In the genomic region with DNA sequence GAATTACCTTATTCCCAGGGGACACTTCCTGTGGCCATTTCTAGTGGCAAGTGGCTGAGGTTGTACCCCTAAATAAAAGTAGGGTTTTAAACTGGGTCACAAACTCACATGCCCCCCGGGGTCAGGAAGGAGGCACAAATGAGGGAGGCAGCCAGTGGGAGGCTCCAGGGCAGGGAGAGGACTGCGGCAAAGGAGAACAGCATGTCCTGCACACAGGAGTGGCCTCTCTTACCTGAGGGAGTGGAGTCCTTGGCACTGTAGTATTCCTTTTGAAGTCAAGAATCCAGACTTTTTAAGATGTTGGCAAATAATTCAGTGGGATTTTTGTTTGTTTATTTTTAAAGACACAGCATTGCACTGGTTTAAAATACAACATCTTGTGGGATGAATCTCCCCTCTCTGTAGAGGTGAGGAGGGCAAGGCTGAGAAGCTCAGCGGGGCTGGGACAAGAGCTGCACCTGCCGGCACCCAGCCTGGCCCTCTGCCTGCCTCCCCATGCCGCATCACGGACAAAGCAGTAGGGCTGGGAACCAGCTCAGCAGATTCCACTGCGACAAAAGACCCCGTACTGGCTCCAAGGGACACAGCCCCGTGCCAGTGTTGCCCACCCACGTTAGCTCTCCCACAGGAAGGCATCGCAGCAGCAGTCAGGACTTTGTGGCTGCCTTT, we compare ENCODE assay signal across 10 cellular contexts. TPM values are rescaled to one million over a fixed set of nuclear protein-coding genes. Genes with fewer than 3 reads are reported as not detected.
DNase-seq lines count a peak whose midpoint lies in the region; ATAC-seq, FAIRE-seq and TF ChIP-seq lines count a peak whose summit lies in the region.
"Had no signal": no experiment of that assay in that cellular context is flagged by ENCODE, and none has a peak within 500 bp of the region (broad histone marks: within the 10 kb centered on the region; RNA-seq: fewer than 3 reads in every experiment).

No MANE protein-coding gene starts in this region.

- DNase-seq in A549 (ENCODE audit: low read depth in 1 of 2, low spot score in 1 of 2) (no peak), Right ventricle myocardium inferior (ENCODE audit: missing footprints) (no peak), activated gamma-delta T cell treated with Interleukin-2 at 50 U/mL for 16 hours (no peak), immature natural killer cell (no peak)
- DNase-seq in CD8-positive, alpha-beta memory T cell: no peak
- no peak for DNase-seq in activated naive CD8-positive, alpha-beta T cell treated with anti-CD3 and anti-CD28 coated beads, Interleukin-2, amount 50 U/mL, for 24 hours
- DNase-seq: H9 had no signal

- peak overlapping the region in 5 of 7 donors; percentile 2 to 57 (median 17) for H3K4me3 Mint-ChIP-seq in CD8-positive, alpha-beta memory T cell
- peak overlapping the region; percentile 46 for H3K4me3 Mint-ChIP-seq in activated naive CD8-positive, alpha-beta T cell treated with anti-CD3 and anti-CD28 coated beads, Interleukin-2, amount 50 U/mL, for 24 hours
- H3K4me3 Mint-ChIP-seq in nephron (no peak overlapping the region), immature natural killer cell (no peak overlapping the region)
- H3K4me3 Mint-ChIP-seq: H9 had no signal

- no peaks in the 10 kb centered on the region for H3K9me3 ChIP-seq in A549
- H3K9me3 ChIP-seq in CD8-positive, alpha-beta memory T cell (ENCODE audit: low read length): no peaks in the 10 kb centered on the region

- peak overlapping the region in 1 of 8 donors; percentile 5 for H3K27ac Mint-ChIP-seq in CD8-positive, alpha-beta memory T cell
- H3K27ac Mint-ChIP-seq in activated naive CD8-positive, alpha-beta T cell treated with anti-CD3 and anti-CD28 coated beads, Interleukin-2, amount 50 U/mL, for 24 hours: peak overlapping the region; percentile 69
- H3K27ac Mint-ChIP-seq in nephron (peak overlapping the region; percentile 39 to 73 (median 62)), immature natural killer cell (no peak overlapping the region)

- intact Hi-C loops in Right ventricle myocardium inferior (cut with DNase I): no loop called here

- H3K9me3 Mint-ChIP-seq in CD8-positive, alpha-beta memory T cell: no peaks in the 10 kb centered on the region
- H3K9me3 Mint-ChIP-seq in activated naive CD8-positive, alpha-beta T cell treated with anti-CD3 and anti-CD28 coated beads, Interleukin-2, amount 50 U/mL, for 24 hours: no peaks in the 10 kb centered on the region
- H3K9me3 Mint-ChIP-seq in nephron: no peaks in the 10 kb centered on the region
- H3K9me3 Mint-ChIP-seq in immature natural killer cell: peaks cover 0 to 2% (median 0%) of the 10 kb centered on the region in 6 donors
- H3K9me3 Mint-ChIP-seq: H9 had no signal

- no peak for TF ChIP-seq EP300 in A549 (IDR thresholded peaks at IDR 0.05)

- CTCF ChIA-PET in A549 (lab: Yijun Ruan, JAX): no interaction called here
- CTCF ChIA-PET in CD8-positive, alpha-beta memory T cell (lab: Charles Lee): no interaction called here

- no peak for TF ChIP-seq RAD21 in A549 (conservative IDR thresholded peaks at IDR 0.05 in 1 of 2, IDR thresholded peaks at IDR 0.05 in 1 of 2)

- H3K36me3 ChIP-seq in CD8-positive, alpha-beta memory T cell (ENCODE audit: insufficient read depth, low read length): no peaks in the 10 kb centered on the region

- peak overlapping the region; percentile 92 to 93 for H3K27ac ChIP-seq in A549
- no peak overlapping the region for H3K27ac ChIP-seq in CD8-positive, alpha-beta memory T cell (ENCODE audit: low read depth, low read length)

- H3K36me3 Mint-ChIP-seq in CD8-positive, alpha-beta memory T cell: no peaks in the 10 kb centered on the region
- H3K36me3 Mint-ChIP-seq in activated naive CD8-positive, alpha-beta T cell treated with anti-CD3 and anti-CD28 coated beads, Interleukin-2, amount 50 U/mL, for 24 hours (ENCODE audit: low read depth): no peaks in the 10 kb centered on the region
- H3K36me3 Mint-ChIP-seq in nephron (ENCODE audit: low read depth): no peaks in the 10 kb centered on the region
- H3K36me3 Mint-ChIP-seq in immature natural killer cell: no peaks in the 10 kb centered on the region

- H3K4me1 ChIP-seq in A549: peaks cover 73% of the 10 kb centered on the region
- no peaks in the 10 kb centered on the region for H3K4me1 ChIP-seq in CD8-positive, alpha-beta memory T cell (ENCODE audit: insufficient read depth, low read length)

- TF ChIP-seq CTCF in A549 (IDR thresholded peaks at IDR 0.05) (no peak), nephron (IDR thresholded peaks at IDR 0.05; ENCODE audit: unreplicated experiment in 3 of 3) (no peak)

- H3K4me1 Mint-ChIP-seq in CD8-positive, alpha-beta memory T cell: peaks cover 10 to 24% (median 23%) of the 10 kb centered on the region in 3 donors
- peaks cover 36% of the 10 kb centered on the region for H3K4me1 Mint-ChIP-seq in activated naive CD8-positive, alpha-beta T cell treated with anti-CD3 and anti-CD28 coated beads, Interleukin-2, amount 50 U/mL, for 24 hours
- peaks cover 46% of the 10 kb centered on the region for H3K4me1 Mint-ChIP-seq in nephron
- H3K4me1 Mint-ChIP-seq in immature natural killer cell: peaks cover 0 to 5% of the 10 kb centered on the region in 2 donors

- H3K27me3 ChIP-seq in CD8-positive, alpha-beta memory T cell (ENCODE audit: insufficient read depth, low read length, poor library complexity, severe bottlenecking): no peaks in the 10 kb centered on the region

- no peak for TF ChIP-seq POLR2A in A549 (IDR thresholded peaks at IDR 0.05; ENCODE audit: low read length)

- 69% methylated on average over 11 of the region's 11 CpGs for WGBS in A549 (ENCODE audit: missing lambda C conversion rate)

- H3K27me3 Mint-ChIP-seq in CD8-positive, alpha-beta memory T cell: peaks cover 1 to 4% of the 10 kb centered on the region in 2 donors
- H3K27me3 Mint-ChIP-seq in activated naive CD8-positive, alpha-beta T cell treated with anti-CD3 and anti-CD28 coated beads, Interleukin-2, amount 50 U/mL, for 24 hours: no peaks in the 10 kb centered on the region
- H3K27me3 Mint-ChIP-seq in nephron (ENCODE audit: low read depth): peaks cover 6% of the 10 kb centered on the region
- H3K27me3 Mint-ChIP-seq in immature natural killer cell (ENCODE audit: low read depth in 3 of 3): peaks cover 0 to 7% (median 3%) of the 10 kb centered on the region in 3 donors

- no peak for FAIRE-seq in A549 (lab: Jason Lieb, UNC)
- FAIRE-seq: colon had no signal

- H3K4me3 ChIP-seq in A549: no peak overlapping the region
- H3K4me3 ChIP-seq in CD8-positive, alpha-beta memory T cell (ENCODE audit: low read length): no peak overlapping the region

- POLR2A ChIA-PET in A549 (lab: Yijun Ruan, JAX): no interaction called here
- POLR2A ChIA-PET in CD8-positive, alpha-beta memory T cell (lab: Charles Lee): no interaction called here

- H3K4me2 ChIP-seq in A549: peak overlapping the region; percentile 87

- ATAC-seq in A549 (no peak), Right ventricle myocardium inferior (no peak), HG03378 (IDR thresholded peaks at IDR 0.05; ENCODE audit: unreplicated experiment) (no peak)
- no peak for ATAC-seq in activated naive CD8-positive, alpha-beta T cell treated with anti-CD3 and anti-CD28 coated beads, Interleukin-2, amount 50 U/mL, for 24 hours

TF ChIP-seq in A549, 52 proteins besides CTCF, POLR2A, EP300 and RAD21:
- TF ChIP-seq NPAS2 (CRISPR knock-in tag; IDR thresholded peaks at IDR 0.05; ENCODE audit: borderline replicate concordance) (no peak), ZFP36 (IDR thresholded peaks at IDR 0.05; ENCODE audit: borderline replicate concordance, partially characterized antibody) (peak; percentile 65)

RNA-seq across cellular contexts. Expression of gene SPSB1, which starts 22.2 kb away (rescaled TPM):
- polyA plus RNA-seq in A549 (2011; rRNA removed): 19.4 and 23.7 TPM in 2 replicates
- polyA plus RNA-seq in A549 (2012; cell fraction: cytosol; rRNA removed): 20.5 and 26.4 TPM in 2 replicates
- 21.7 and 23.4 TPM in 2 replicates for polyA plus RNA-seq in A549 (2012; cell fraction: nucleus; rRNA removed)
- 16.9 to 25.3 TPM (median 22.3 TPM) in 3 replicates for polyA plus RNA-seq in A549 (2017; fragmentation: RNase III; extraction: RNeasy Plus Mini Kit Qiagen cat#74134 plus additional on column Dnase treatment)
- polyA minus RNA-seq in A549 (2011; rRNA and poly(A)+ RNA removed): 39.6 and 39.8 TPM in 2 replicates
- 1 to 10 TPM in 1 of 2 experiments, under 1 TPM in 1; 0.92 to 1.2 TPM for total RNA-seq in CD8-positive, alpha-beta memory T cell
- polyA plus RNA-seq in CD8-positive, alpha-beta memory T cell: 2.8 TPM
- total RNA-seq in Right ventricle myocardium inferior: 16.5 TPM
- polyA plus RNA-seq in immature natural killer cell: 1 to 10 TPM in 2 of 3 donors, not detected in 1; 2.4 to 6.6 TPM

Comparison
In these comparisons a context has a peak if more than half of its experiments do, and no peak if none do; other contexts are left out.
1. H3K27ac Mint-ChIP-seq: peak in activated naive CD8-positive, alpha-beta T cell treated with anti-CD3 and anti-CD28 coated beads, Interleukin-2, amount 50 U/mL, for 24 hours (single experiment) and nephron (3 of 3); none in immature natural killer cell (0 of 6).
2. H3K4me3 Mint-ChIP-seq: peak in CD8-positive, alpha-beta memory T cell (5 of 7) and activated naive CD8-positive, alpha-beta T cell treated with anti-CD3 and anti-CD28 coated beads, Interleukin-2, amount 50 U/mL, for 24 hours (single experiment); none in nephron (0 of 3) and immature natural killer cell (0 of 5).